In the genomic region with DNA sequence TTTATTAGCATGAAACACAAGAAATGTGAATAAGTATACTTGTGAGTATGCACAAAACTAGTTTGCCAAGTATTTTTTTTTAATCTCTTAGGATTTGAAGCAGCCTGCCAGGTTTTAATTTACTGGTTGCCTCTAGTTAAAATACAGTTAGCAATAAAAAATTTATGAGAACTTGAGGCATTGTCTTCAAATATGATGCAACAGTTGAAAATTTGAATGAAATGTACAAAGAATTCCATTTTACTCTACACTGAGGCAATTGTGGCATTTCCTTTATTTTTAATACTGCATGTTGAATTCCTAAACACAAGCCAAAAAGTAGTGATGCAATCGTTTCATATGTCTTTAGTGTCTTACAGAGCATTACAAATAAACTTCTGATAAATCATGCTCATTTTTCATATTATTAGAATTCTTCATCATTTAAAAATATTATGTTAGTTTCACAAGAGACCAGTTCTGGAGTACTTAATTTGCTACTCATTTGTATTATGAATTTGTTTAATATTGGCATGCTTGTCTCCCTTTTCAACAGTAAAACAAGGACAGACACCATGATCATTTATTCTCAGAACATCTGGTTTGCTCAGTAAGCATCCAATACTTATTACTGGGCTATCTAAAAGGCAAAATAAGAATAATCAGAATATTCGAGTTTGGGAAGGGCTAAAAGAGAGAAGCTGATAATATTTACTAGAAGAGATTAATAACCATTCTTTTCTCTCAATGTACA, we compare ENCODE assay signal across 17 cellular contexts.
DNase-seq lines count a peak whose midpoint lies in the region; FAIRE-seq and TF ChIP-seq lines count a peak whose summit lies in the region.
"Had no signal": no experiment of that assay in that cellular context is flagged by ENCODE, and none has a peak within 500 bp of the region (broad histone marks: within the 10 kb centered on the region; RNA-seq: fewer than 3 reads in every experiment).

No MANE protein-coding gene starts in this region.

- no peak overlapping the region for H3K4me3 Mint-ChIP-seq in MCF 10A (ENCODE audit: unreplicated experiment)
- H3K4me3 Mint-ChIP-seq: CD14-positive monocyte, memory B cell had no signal

- no peak overlapping the region for H2AFZ ChIP-seq in keratinocyte (ENCODE audit: control insufficient read depth, low read length)

- FAIRE-seq in keratinocyte (lab: Jason Lieb, UNC) = peak; percentile 51

- dilution Hi-C loops in keratinocyte (cut with MboI; ENCODE audit: extremely low pct_ligation_motif_present, low sequenced_read_pairs) = no loop called here

- no peaks in the 10 kb centered on the region for H3K79me2 ChIP-seq in keratinocyte (ENCODE audit: control insufficient read depth, insufficient read depth, low read length)

- CTCF ChIA-PET in MCF 10A (lab: Yijun Ruan, JAX) = no interaction called here

- peak overlapping the region; percentile 75 for H3K27ac Mint-ChIP-seq in MCF 10A (ENCODE audit: low read depth, unreplicated experiment)
- H3K27ac Mint-ChIP-seq: CD14-positive monocyte, memory B cell had no signal

- no peaks in the 10 kb centered on the region for H3K27me3 Mint-ChIP-seq in MCF 10A (ENCODE audit: insufficient read depth, unreplicated experiment)

- peak; percentile 64 for DNase-seq in AG08395 (ENCODE audit: low spot score)
- DNase-seq in LHCN-M2 (ENCODE audit: low read depth) = peak; percentile 86
- peak; percentile 83 for DNase-seq in MCF 10A (ENCODE audit: unreplicated experiment)
- no peak for DNase-seq in keratinocyte (ENCODE audit: low read depth, low spot score)
- DNase-seq in activated CD4-positive, CD25-positive, alpha-beta regulatory T cell treated with anti-CD3 and anti-CD28 coated beads, Interleukin-2, amount 50 U/mL, for 72 hours = no peak
- no peak for DNase-seq in glomerular visceral epithelial cell (ENCODE audit: extremely low spot score)
- no peak for DNase-seq in HUDEP-2 (lab: John Stamatoyannopoulos, UW; ENCODE audit: unreplicated experiment in 76 of 76)
- DNase-seq in activated gamma-delta T cell (lab: John Stamatoyannopoulos, UW) = no peak
- DNase-seq: activated CD4-positive, CD25-positive, alpha-beta regulatory T cell; cerebellar nuclear complex; heart left ventricle; NCI-H345; psoas muscle; SJCRH30 had no signal

- TF ChIP-seq CTCF in MCF 10A (IDR thresholded peaks at IDR 0.05; ENCODE audit: unreplicated experiment) = no peak
- TF ChIP-seq CTCF in keratinocyte (optimal IDR thresholded peaks at IDR 0.05 in 1 of 3, IDR thresholded peaks at IDR 0.05 in 1 of 3, conservative IDR thresholded peaks at IDR 0.05 in 1 of 3; ENCODE audit: extremely low read depth in 1 of 3, insufficient read depth in 2 of 3, low read length in 3 of 3) = no peak

- H3K4me1 Mint-ChIP-seq in MCF 10A (ENCODE audit: insufficient read depth, unreplicated experiment) = peaks cover 8% of the 10 kb centered on the region
- H3K4me1 Mint-ChIP-seq: CD14-positive monocyte, memory B cell had no signal

- H3K4me2 ChIP-seq in keratinocyte (ENCODE audit: control insufficient read depth, extremely low read depth, insufficient read depth, low read depth, low read length) = no peak overlapping the region

- H3K4me1 ChIP-seq in keratinocyte (ENCODE audit: control insufficient read depth, extremely low read depth, insufficient read depth, low read length) = peaks cover 2% of the 10 kb centered on the region
- H3K4me1 ChIP-seq: heart left ventricle, psoas muscle, SJCRH30 had no signal

- H3K9me1 ChIP-seq in keratinocyte (ENCODE audit: control insufficient read depth, extremely low read depth, insufficient read depth, low read length) = no peaks in the 10 kb centered on the region

- BruUV-seq in MCF 10A (replicated peaks; lab: Mats Ljungman, UMichigan) = no TSS peak

- no peaks in the 10 kb centered on the region for H3K27me3 ChIP-seq in keratinocyte (ENCODE audit: control insufficient read depth, extremely low read depth, insufficient read depth, low read length)
- H3K27me3 ChIP-seq: heart left ventricle, SJCRH30 had no signal

- H3K36me3 Mint-ChIP-seq in MCF 10A (ENCODE audit: insufficient read depth, unreplicated experiment) = peaks cover 6% of the 10 kb centered on the region
- H3K36me3 Mint-ChIP-seq: CD14-positive monocyte, memory B cell had no signal

- H3K9me3 Mint-ChIP-seq in MCF 10A (ENCODE audit: unreplicated experiment) = no peaks in the 10 kb centered on the region
- H3K9me3 Mint-ChIP-seq: memory B cell had no signal

- H4K20me1 ChIP-seq in keratinocyte (ENCODE audit: control insufficient read depth, extremely low read depth, insufficient read depth, low read length) = no peaks in the 10 kb centered on the region

- H3K36me3 ChIP-seq in keratinocyte (ENCODE audit: control insufficient read depth in 2 of 2, extremely low read depth in 1 of 2, insufficient read depth in 2 of 2, low read length in 2 of 2) = no peaks in the 10 kb centered on the region
- H3K36me3 ChIP-seq: heart left ventricle, SJCRH30, thoracic aorta had no signal

- no peaks in the 10 kb centered on the region for H3K9me3 ChIP-seq in keratinocyte (ENCODE audit: control insufficient read depth, low read depth, low read length)
- H3K9me3 ChIP-seq: heart left ventricle, psoas muscle, SJCRH30, thoracic aorta had no signal

- no peak overlapping the region for H3K9ac ChIP-seq in keratinocyte (ENCODE audit: control insufficient read depth, extremely low read depth, insufficient read depth, low read length)

- intact Hi-C loops in MCF 10A (cut with micrococcal nuclease) = loop anchor here (1.0 kb wide), 2 partner anchors 49 to 125 kb away; a partner anchor contains a TSS

- H3K27ac ChIP-seq in keratinocyte (ENCODE audit: control insufficient read depth, insufficient read depth, low read length) = no peak overlapping the region
- H3K27ac ChIP-seq: heart left ventricle, psoas muscle, SJCRH30, thoracic aorta had no signal

- no peak overlapping the region for H3K4me3 ChIP-seq in keratinocyte (ENCODE audit: control insufficient read depth in 2 of 3, extremely low read depth in 1 of 3, insufficient read depth in 2 of 3, low read depth in 1 of 3, low read length in 3 of 3)
- H3K4me3 ChIP-seq: heart left ventricle, psoas muscle, SJCRH30, thoracic aorta had no signal

- POLR2A ChIA-PET in MCF 10A (lab: Yijun Ruan, JAX) = no interaction called here

Comparison
In these comparisons a context has a peak if more than half of its experiments do, and no peak if none do; other contexts are left out.
1. DNase-seq: peak in AG08395 (single experiment), LHCN-M2 (single experiment) and MCF 10A (single experiment); none in keratinocyte (single experiment), activated CD4-positive, CD25-positive, alpha-beta regulatory T cell treated with anti-CD3 and anti-CD28 coated beads, Interleukin-2, amount 50 U/mL, for 72 hours (single experiment), glomerular visceral epithelial cell (single experiment), HUDEP-2 (0 of 76) and activated gamma-delta T cell (single experiment).